Comparison of ENCODE assay signal across 1 cellular context in genomic region chr11:28727254-28727653, GRCh38.
TF ChIP-seq lines count a peak whose summit lies in the region.

No MANE protein-coding gene starts in this region.

TF ChIP-seq in SK-N-SH, 30 proteins besides CTCF, POLR2A, EP300 and RAD21 (continued from another document):
- TF ChIP-seq SIN3A (IDR thresholded peaks at IDR 0.05; ENCODE audit: borderline replicate concordance, low read depth, low read length) (no peak), FOSL2 (IDR thresholded peaks at IDR 0.05; ENCODE audit: borderline replicate concordance, low read depth) (peak; percentile 23; the same call in 1 of the 2 replicates), PBX3 (IDR thresholded peaks at IDR 0.05) (peak; percentile 27; the same call in 1 of the 2 replicates), YY1 (IDR thresholded peaks at IDR 0.05; ENCODE audit: low read depth) (no peak), TEAD4 (IDR thresholded peaks at IDR 0.05; ENCODE audit: borderline replicate concordance, insufficient read depth) (peak; percentile 27; the same call in 1 of the 2 replicates), JUND (IDR thresholded peaks at IDR 0.05) (no peak), ELF1 (IDR thresholded peaks at IDR 0.05) (no peak), NFIC (IDR thresholded peaks at IDR 0.05; ENCODE audit: borderline replicate concordance) (peak; percentile 73), MAX (IDR thresholded peaks at IDR 0.05; ENCODE audit: low read depth) (no peak), FOXJ3 (CRISPR knock-in tag; IDR thresholded peaks at IDR 0.05) (no peak)
